1 cellular context compared by ENCODE assay signal in genomic region chr9:136644343-136644592, GRCh38.
TF ChIP-seq lines count a peak whose summit lies in the region.

No MANE protein-coding gene starts in this region.

TF ChIP-seq in GM12878, 131 proteins besides CTCF, POLR2A, EP300 and RAD21 (continues in another document):
- TF ChIP-seq ZBTB4 (CRISPR knock-in tag; IDR thresholded peaks at IDR 0.05) (no peak), IKZF2 (IDR thresholded peaks at IDR 0.05) (no peak), MYB (IDR thresholded peaks at IDR 0.05; ENCODE audit: borderline replicate concordance, low read depth, low read length) (no peak), HCFC1 (IDR thresholded peaks at IDR 0.05; ENCODE audit: low read length) (no peak), ZNF24 (IDR thresholded peaks at IDR 0.05) (no peak), ZNF217 (IDR thresholded peaks at IDR 0.05) (no peak), NR2F1 (conservative IDR thresholded peaks at IDR 0.05) (no peak), POLR2AphosphoS2 (IDR thresholded peaks at IDR 0.05; ENCODE audit: low read depth, low read length) (no peak), SREBF2 (IDR thresholded peaks at IDR 0.05; ENCODE audit: low read length) (no peak), YY1 (IDR thresholded peaks at IDR 0.05; ENCODE audit: low read depth, low read length) (no peak), NR2C2 (IDR thresholded peaks at IDR 0.05; ENCODE audit: borderline replicate concordance, control insufficient read depth, insufficient read length, low read depth) (no peak), SREBF1 (IDR thresholded peaks at IDR 0.05; ENCODE audit: low read length) (no peak), ZNF274 (IDR thresholded peaks at IDR 0.05; ENCODE audit: insufficient read depth, insufficient read length) (no peak), TAF1 (IDR thresholded peaks at IDR 0.05; ENCODE audit: borderline replicate concordance, low read depth, low read length) (no peak), TARDBP (IDR thresholded peaks at IDR 0.05; ENCODE audit: borderline replicate concordance) (no peak), ZBTB40 (IDR thresholded peaks at IDR 0.05; ENCODE audit: borderline replicate concordance) (no peak), ESRRA (IDR thresholded peaks at IDR 0.05; ENCODE audit: low read length) (no peak), MTA3 (IDR thresholded peaks at IDR 0.05; ENCODE audit: borderline replicate concordance, low read length) (no peak), MAX (IDR thresholded peaks at IDR 0.05; ENCODE audit: low read depth, low read length) (0 out of 2 replicates have a peak, but pooled peaks have one; percentile 54), E2F8 (IDR thresholded peaks at IDR 0.05; ENCODE audit: low read depth, partially characterized antibody) (no peak), CEBPZ (IDR thresholded peaks at IDR 0.05; ENCODE audit: low read depth, low read length) (no peak), RELA (IDR thresholded peaks at IDR 0.05; ENCODE audit: borderline replicate concordance, partially characterized antibody) (no peak), LARP7 (IDR thresholded peaks at IDR 0.05) (no peak), BRCA1 (IDR thresholded peaks at IDR 0.05; ENCODE audit: low read depth, low read length) (no peak)
- TF ChIP-seq, protein P1, sequence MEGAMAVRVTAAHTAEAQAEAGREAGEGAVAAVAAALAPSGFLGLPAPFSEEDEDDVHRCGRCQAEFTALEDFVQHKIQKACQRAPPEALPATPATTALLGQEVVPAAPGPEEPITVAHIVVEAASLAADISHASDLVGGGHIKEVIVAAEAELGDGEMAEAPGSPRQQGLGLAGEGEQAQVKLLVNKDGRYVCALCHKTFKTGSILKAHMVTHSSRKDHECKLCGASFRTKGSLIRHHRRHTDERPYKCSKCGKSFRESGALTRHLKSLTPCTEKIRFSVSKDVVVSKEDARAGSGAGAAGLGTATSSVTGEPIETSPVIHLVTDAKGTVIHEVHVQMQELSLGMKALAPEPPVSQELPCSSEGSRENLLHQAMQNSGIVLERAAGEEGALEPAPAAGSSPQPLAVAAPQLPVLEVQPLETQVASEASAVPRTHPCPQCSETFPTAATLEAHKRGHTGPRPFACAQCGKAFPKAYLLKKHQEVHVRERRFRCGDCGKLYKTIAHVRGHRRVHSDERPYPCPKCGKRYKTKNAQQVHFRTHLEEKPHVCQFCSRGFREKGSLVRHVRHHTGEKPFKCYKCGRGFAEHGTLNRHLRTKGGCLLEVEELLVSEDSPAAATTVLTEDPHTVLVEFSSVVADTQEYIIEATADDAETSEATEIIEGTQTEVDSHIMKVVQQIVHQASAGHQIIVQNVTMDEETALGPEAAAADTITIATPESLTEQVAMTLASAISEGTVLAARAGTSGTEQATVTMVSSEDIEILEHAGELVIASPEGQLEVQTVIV (IDR thresholded peaks at IDR 0.05; ENCODE audit: borderline replicate concordance, partially characterized antibody): no peak
- TF ChIP-seq, protein P2, sequence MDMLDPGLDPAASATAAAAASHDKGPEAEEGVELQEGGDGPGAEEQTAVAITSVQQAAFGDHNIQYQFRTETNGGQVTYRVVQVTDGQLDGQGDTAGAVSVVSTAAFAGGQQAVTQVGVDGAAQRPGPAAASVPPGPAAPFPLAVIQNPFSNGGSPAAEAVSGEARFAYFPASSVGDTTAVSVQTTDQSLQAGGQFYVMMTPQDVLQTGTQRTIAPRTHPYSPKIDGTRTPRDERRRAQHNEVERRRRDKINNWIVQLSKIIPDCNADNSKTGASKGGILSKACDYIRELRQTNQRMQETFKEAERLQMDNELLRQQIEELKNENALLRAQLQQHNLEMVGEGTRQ (IDR thresholded peaks at IDR 0.05; ENCODE audit: borderline replicate concordance, low read depth, low read length): peak; percentile 22
- TF ChIP-seq, protein P3, sequence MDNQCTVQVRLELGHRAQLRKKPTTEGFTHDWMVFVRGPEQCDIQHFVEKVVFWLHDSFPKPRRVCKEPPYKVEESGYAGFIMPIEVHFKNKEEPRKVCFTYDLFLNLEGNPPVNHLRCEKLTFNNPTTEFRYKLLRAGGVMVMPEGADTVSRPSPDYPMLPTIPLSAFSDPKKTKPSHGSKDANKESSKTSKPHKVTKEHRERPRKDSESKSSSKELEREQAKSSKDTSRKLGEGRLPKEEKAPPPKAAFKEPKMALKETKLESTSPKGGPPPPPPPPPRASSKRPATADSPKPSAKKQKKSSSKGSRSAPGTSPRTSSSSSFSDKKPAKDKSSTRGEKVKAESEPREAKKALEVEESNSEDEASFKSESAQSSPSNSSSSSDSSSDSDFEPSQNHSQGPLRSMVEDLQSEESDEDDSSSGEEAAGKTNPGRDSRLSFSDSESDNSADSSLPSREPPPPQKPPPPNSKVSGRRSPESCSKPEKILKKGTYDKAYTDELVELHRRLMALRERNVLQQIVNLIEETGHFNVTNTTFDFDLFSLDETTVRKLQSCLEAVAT (IDR thresholded peaks at IDR 0.05): no peak
- TF ChIP-seq, protein P4, sequence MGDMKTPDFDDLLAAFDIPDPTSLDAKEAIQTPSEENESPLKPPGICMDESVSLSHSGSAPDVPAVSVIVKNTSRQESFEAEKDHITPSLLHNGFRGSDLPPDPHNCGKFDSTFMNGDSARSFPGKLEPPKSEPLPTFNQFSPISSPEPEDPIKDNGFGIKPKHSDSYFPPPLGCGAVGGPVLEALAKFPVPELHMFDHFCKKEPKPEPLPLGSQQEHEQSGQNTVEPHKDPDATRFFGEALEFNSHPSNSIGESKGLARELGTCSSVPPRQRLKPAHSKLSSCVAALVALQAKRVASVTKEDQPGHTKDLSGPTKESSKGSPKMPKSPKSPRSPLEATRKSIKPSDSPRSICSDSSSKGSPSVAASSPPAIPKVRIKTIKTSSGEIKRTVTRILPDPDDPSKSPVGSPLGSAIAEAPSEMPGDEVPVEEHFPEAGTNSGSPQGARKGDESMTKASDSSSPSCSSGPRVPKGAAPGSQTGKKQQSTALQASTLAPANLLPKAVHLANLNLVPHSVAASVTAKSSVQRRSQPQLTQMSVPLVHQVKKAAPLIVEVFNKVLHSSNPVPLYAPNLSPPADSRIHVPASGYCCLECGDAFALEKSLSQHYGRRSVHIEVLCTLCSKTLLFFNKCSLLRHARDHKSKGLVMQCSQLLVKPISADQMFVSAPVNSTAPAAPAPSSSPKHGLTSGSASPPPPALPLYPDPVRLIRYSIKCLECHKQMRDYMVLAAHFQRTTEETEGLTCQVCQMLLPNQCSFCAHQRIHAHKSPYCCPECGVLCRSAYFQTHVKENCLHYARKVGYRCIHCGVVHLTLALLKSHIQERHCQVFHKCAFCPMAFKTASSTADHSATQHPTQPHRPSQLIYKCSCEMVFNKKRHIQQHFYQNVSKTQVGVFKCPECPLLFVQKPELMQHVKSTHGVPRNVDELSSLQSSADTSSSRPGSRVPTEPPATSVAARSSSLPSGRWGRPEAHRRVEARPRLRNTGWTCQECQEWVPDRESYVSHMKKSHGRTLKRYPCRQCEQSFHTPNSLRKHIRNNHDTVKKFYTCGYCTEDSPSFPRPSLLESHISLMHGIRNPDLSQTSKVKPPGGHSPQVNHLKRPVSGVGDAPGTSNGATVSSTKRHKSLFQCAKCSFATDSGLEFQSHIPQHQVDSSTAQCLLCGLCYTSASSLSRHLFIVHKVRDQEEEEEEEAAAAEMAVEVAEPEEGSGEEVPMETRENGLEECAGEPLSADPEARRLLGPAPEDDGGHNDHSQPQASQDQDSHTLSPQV (IDR thresholded peaks at IDR 0.05): no peak
